In genomic region chr20:41476013-41476441, GRCh38 we compare ENCODE assay signal across 8 cellular contexts.
DNase-seq lines count a peak whose midpoint lies in the region; ATAC-seq and TF ChIP-seq lines count a peak whose summit lies in the region.

No MANE protein-coding gene starts in this region.

- H3K27ac Mint-ChIP-seq in stimulated activated naive CD8-positive, alpha-beta T cell treated with anti-CD3 and anti-CD28 coated beads, Interleukin-15, amount 100 ng/mL, for 72 hours, result no peak overlapping the region

- no peak overlapping the region for H3K4me3 Mint-ChIP-seq in stimulated activated naive CD8-positive, alpha-beta T cell treated with anti-CD3 and anti-CD28 coated beads, Interleukin-15, amount 100 ng/mL, for 72 hours

- TF ChIP-seq CTCF in fibroblast of mammary gland (conservative IDR thresholded peaks at IDR 0.05; ENCODE audit: control insufficient read depth, insufficient read depth, low read depth, low read length), result no peak

- H3K27me3 Mint-ChIP-seq in stimulated activated naive CD8-positive, alpha-beta T cell treated with anti-CD3 and anti-CD28 coated beads, Interleukin-15, amount 100 ng/mL, for 72 hours, result no peaks in the 10 kb centered on the region

- H3K4me1 Mint-ChIP-seq in stimulated activated naive CD8-positive, alpha-beta T cell treated with anti-CD3 and anti-CD28 coated beads, Interleukin-15, amount 100 ng/mL, for 72 hours, result peaks cover 24% of the 10 kb centered on the region

- DNase-seq in HCEC 1CT, result peak; percentile 48
- peak; percentile 21 for DNase-seq in OCI-M1 (lab: John Stamatoyannopoulos, UW)
- peak; percentile 28 for DNase-seq in fibroblast of mammary gland (ENCODE audit: low read depth)
- DNase-seq in retina, result peak; percentile 68
- DNase-seq in stimulated activated naive CD8-positive, alpha-beta T cell treated with anti-CD3 and anti-CD28 coated beads, Interleukin-15, amount 100 ng/mL, for 72 hours, result no peak
- no peak for DNase-seq in NCI-H526 (lab: John Stamatoyannopoulos, UW)
- DNase-seq in occipital lobe (lab: John Stamatoyannopoulos, UW), result no peak

- no peak overlapping the region for H3K4me3 ChIP-seq in fibroblast of mammary gland (ENCODE audit: control insufficient read depth, low read depth, low read length)

- no peak for ATAC-seq in stimulated activated naive CD8-positive, alpha-beta T cell treated with anti-CD3 and anti-CD28 coated beads, Interleukin-15, amount 100 ng/mL, for 72 hours
- no peak for ATAC-seq in HG02840 (IDR thresholded peaks at IDR 0.05; ENCODE audit: low FRiP score, unreplicated experiment)

- H3K9me3 Mint-ChIP-seq in stimulated activated naive CD8-positive, alpha-beta T cell treated with anti-CD3 and anti-CD28 coated beads, Interleukin-15, amount 100 ng/mL, for 72 hours, result no peaks in the 10 kb centered on the region

Comparison
In these comparisons a context has a peak if more than half of its experiments do, and no peak if none do; other contexts are left out.
1. DNase-seq: peak in HCEC 1CT (single experiment), OCI-M1 (single experiment), fibroblast of mammary gland (single experiment) and retina (single experiment); none in stimulated activated naive CD8-positive, alpha-beta T cell treated with anti-CD3 and anti-CD28 coated beads, Interleukin-15, amount 100 ng/mL, for 72 hours (0 of 2), NCI-H526 (0 of 2) and occipital lobe (single experiment).